ENCODE assay signal across 37 cellular contexts in the genomic region with DNA sequence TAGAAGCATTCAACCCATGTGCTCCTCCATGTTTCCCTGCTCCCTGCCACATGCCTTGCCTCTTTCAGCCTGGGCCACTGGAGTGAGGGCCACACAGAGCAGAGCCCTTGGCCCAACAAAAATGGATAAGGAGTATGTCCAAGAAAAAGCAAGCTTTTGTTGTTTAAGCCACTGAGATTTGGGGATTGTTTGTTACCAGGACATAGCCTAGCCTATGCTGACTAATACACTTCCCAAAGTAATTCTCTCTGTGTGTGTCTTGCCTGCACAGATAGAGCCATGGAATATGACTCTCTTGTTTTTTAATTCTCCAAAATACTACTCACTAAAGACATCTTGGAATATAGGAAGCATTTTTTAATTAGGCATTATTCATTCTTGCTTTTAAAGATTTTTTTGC. TPM values are rescaled to one million over a fixed set of nuclear protein-coding genes. Genes with fewer than 3 reads are reported as not detected.
"Had no signal": no experiment of that assay in that cellular context is flagged by ENCODE, and none has a peak within 500 bp of the region (broad histone marks: within the 10 kb centered on the region; RNA-seq: fewer than 3 reads in every experiment).

No MANE protein-coding gene starts in this region.

- H3K27ac ChIP-seq: adrenal gland, ascending aorta, body of pancreas, brain microvascular endothelial cell, breast epithelium, cardiac muscle cell had no signal

- H3K4me1 ChIP-seq: adrenal gland, ascending aorta, body of pancreas, breast epithelium had no signal

- ATAC-seq: activated naive CD4-positive, alpha-beta T cell treated with anti-CD3 and anti-CD28 coated beads, Interleukin-2, amount 50 U/mL, for 72 hours; activated naive CD8-positive, alpha-beta T cell treated with anti-CD3 and anti-CD28 coated beads, Interleukin-2, amount 50 U/mL, for 24 hours; activated T-cell treated with anti-CD3 and anti-CD28 coated beads, Interleukin-2, amount 50 U/mL, for 4 hours; activated T-cell treated with anti-CD3 and anti-CD28 coated beads, Interleukin-2, amount 50 U/mL, for 72 hours; activated T-helper 17 cell treated with anti-CD3 and anti-CD28 coated beads, Interleukin-2, amount 50 U/mL, for 72 hours; body of pancreas had no signal

- DNase-seq: activated effector memory CD4-positive, alpha-beta T cell treated with anti-CD3 and anti-CD28 coated beads, Interleukin-2, amount 50 U/mL, for 16 hours; activated effector memory CD4-positive, alpha-beta T cell treated with Interleukin-2 at 50 U/mL for 16 hours; activated gamma-delta T cell; activated gamma-delta T cell treated with Interleukin-2 at 50 U/mL for 16 hours; activated naive CD4-positive, alpha-beta T cell; activated naive CD4-positive, alpha-beta T cell treated with anti-CD3 and anti-CD28 coated beads for 36 hours; activated naive CD4-positive, alpha-beta T cell treated with anti-CD3 and anti-CD28 coated beads, Interleukin-2, amount 10 ng/mL, durations not matched to agents 7 days and 5 days; activated naive CD4-positive, alpha-beta T cell treated with anti-CD3 and anti-CD28 coated beads, Interleukin-2, amount 50 U/mL, for 16 hours; activated naive CD4-positive, alpha-beta T cell treated with Interleukin-2 at 50 U/mL for 16 hours; activated naive CD8-positive, alpha-beta T cell treated with anti-CD3 and anti-CD28 coated beads for 36 hours; activated naive CD8-positive, alpha-beta T cell treated with anti-CD3 and anti-CD28 coated beads, Interleukin-2, amount 10 ng/mL, durations not matched to agents 7 days and 5 days; activated naive CD8-positive, alpha-beta T cell treated with anti-CD3 and anti-CD28 coated beads, Interleukin-2, amount 50 U/mL, for 24 hours; activated T-cell treated with anti-CD3 and anti-CD28 coated beads, Interleukin-2, amount 50 U/mL, for 24 hours; activated T-cell treated with anti-CD3 and anti-CD28 coated beads, Interleukin-2, amount 50 U/mL, for 4 hours; activated T-cell treated with anti-CD3 and anti-CD28 coated beads, Interleukin-2, amount 50 U/mL, for 48 hours; activated T-cell treated with anti-CD3 and anti-CD28 coated beads, Interleukin-2, amount 50 U/mL, for 72 hours; adrenal gland; amniotic stem cell; amygdala; anterior cingulate cortex; aorta; body of pancreas; brain microvascular endothelial cell; caudate nucleus; central memory CD4-positive, alpha-beta T cell; cerebellar nuclear complex had no signal

- H3K4me3 ChIP-seq: adrenal gland, ascending aorta, body of pancreas, breast epithelium, cardiac muscle cell had no signal

- H3K27me3 ChIP-seq: adrenal gland, ascending aorta, body of pancreas, brain microvascular endothelial cell, breast epithelium, cardiac muscle cell had no signal

- FAIRE-seq: astrocyte had no signal

- H3K9me3 ChIP-seq: ascending aorta, body of pancreas had no signal

- H3K36me3 ChIP-seq: adrenal gland, ascending aorta, brain microvascular endothelial cell, breast epithelium, cardiac muscle cell had no signal

RNA-seq across cellular contexts. Expression of gene ITIH2, which starts 13.5 kb away (rescaled TPM):
- total RNA-seq: activated naive CD4-positive, alpha-beta T cell treated with anti-CD3 and anti-CD28 coated beads for 36 hours; activated naive CD4-positive, alpha-beta T cell treated with anti-CD3 and anti-CD28 coated beads, Interleukin-2, amount 50 U/mL, for 72 hours; activated naive CD8-positive, alpha-beta T cell treated with anti-CD3 and anti-CD28 coated beads for 36 hours; activated naive CD8-positive, alpha-beta T cell treated with anti-CD3 and anti-CD28 coated beads, Interleukin-2, amount 10 ng/mL, durations not matched to agents 7 days and 5 days; activated T-cell treated with anti-CD3 and anti-CD28 coated beads, Interleukin-2, amount 50 U/mL, for 72 hours; activated T-helper 1 cell treated with anti-CD3 and anti-CD28 coated beads, Interleukin-12 subunit alpha, Interleukin-12 subunit beta, Interleukin-2, Interleukin-4 antibody, amounts not matched to agents 30 ng/mL and 10 ng/mL and 1 ng/mL, durations not matched to agents 14 hours and 24 hours and 36 hours; activated T-helper 17 cell treated with anti-CD3 and anti-CD28 coated beads, Interleukin-2, amount 50 U/mL, for 72 hours; activated T-helper 2 cell treated with anti-CD3 and anti-CD28 coated beads, Interferon-gamma antibody, Interleukin-2, Interleukin-4, amounts not matched to agents 10 μg/mL and 5 μg/mL and 100 μg/mL, durations not matched to agents 14 hours and 24 hours and 36 hours; astrocyte; body of pancreas; bronchial epithelial cell; cardiac muscle cell; cardiac septum; chondrocyte had no signal
- polyA plus RNA-seq: aorta had no signal

RNA-seq across cellular contexts. Expression of gene ITIH5, which starts 22.8 kb away (rescaled TPM):
- total RNA-seq: activated naive CD4-positive, alpha-beta T cell treated with anti-CD3 and anti-CD28 coated beads for 36 hours; activated naive CD8-positive, alpha-beta T cell treated with anti-CD3 and anti-CD28 coated beads for 36 hours; activated naive CD8-positive, alpha-beta T cell treated with anti-CD3 and anti-CD28 coated beads, Interleukin-2, amount 10 ng/mL, durations not matched to agents 7 days and 5 days; activated T-cell treated with anti-CD3 and anti-CD28 coated beads, Interleukin-2, amount 50 U/mL, for 4 hours; activated T-cell treated with anti-CD3 and anti-CD28 coated beads, Interleukin-2, amount 50 U/mL, for 72 hours; activated T-helper 1 cell treated with anti-CD3 and anti-CD28 coated beads, Interleukin-12 subunit alpha, Interleukin-12 subunit beta, Interleukin-2, Interleukin-4 antibody, amounts not matched to agents 30 ng/mL and 10 ng/mL and 1 ng/mL, durations not matched to agents 14 hours and 24 hours and 36 hours; activated T-helper 2 cell treated with anti-CD3 and anti-CD28 coated beads, Interferon-gamma antibody, Interleukin-2, Interleukin-4, amounts not matched to agents 10 μg/mL and 5 μg/mL and 100 μg/mL, durations not matched to agents 14 hours and 24 hours and 36 hours; bronchial epithelial cell had no signal
